ENCODE assay signal across 9 cellular contexts in the genomic region with DNA sequence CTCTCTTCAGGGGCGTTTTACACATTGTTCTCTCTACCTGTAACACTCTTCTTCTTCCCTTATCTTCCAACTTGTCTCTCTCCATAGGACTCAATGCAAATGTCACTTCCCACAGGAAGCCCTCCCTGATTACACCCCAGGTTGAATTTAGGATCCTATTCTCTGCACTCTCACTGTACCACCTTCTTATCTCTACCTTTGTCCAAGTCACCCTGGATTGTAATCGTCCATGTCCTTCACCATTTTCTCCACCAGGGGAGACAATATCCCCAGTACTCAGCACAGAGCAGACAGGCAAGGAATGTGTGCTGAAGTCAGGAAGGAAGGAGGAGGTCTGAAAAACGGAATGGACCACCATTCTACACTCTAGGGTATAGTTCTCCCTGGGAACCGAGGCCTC. TPM values are rescaled to one million over a fixed set of nuclear protein-coding genes. Genes with fewer than 3 reads are reported as not detected.
DNase-seq lines count a peak whose midpoint lies in the region; ATAC-seq and TF ChIP-seq lines count a peak whose summit lies in the region.
"Had no signal": no experiment of that assay in that cellular context is flagged by ENCODE, and none has a peak within 500 bp of the region (broad histone marks: within the 10 kb centered on the region; RNA-seq: fewer than 3 reads in every experiment).

No MANE protein-coding gene starts in this region.

- H4K5ac ChIP-seq in IMR-90 (ENCODE audit: low read depth, low read length) = no peak overlapping the region

- H3K4me2 ChIP-seq in IMR-90 (ENCODE audit: low read depth, low read length) (no peak overlapping the region), mesenchymal stem cell (ENCODE audit: low read length, poor library complexity, severe bottlenecking) (no peak overlapping the region)

- POLR2A ChIA-PET in IMR-90 (lab: Charles Lee; ENCODE audit: unreplicated experiment) = no interaction called here
- POLR2A ChIA-PET in activated CD4-positive, alpha-beta T cell treated with anti-CD3 and anti-CD28 coated beads, Interleukin-2, amount 10 ng/mL, durations not matched to agents 7 days and 5 days (lab: Charles Lee) = no interaction called here

- intact Hi-C loops in IMR-90 (cut with micrococcal nuclease) (no loop called here), sigmoid colon (cut with DNase I) (no loop called here)

- TF ChIP-seq RAD21 in IMR-90 (IDR thresholded peaks at IDR 0.05; ENCODE audit: low read length) = 0 out of 2 replicates have a peak, but pooled peaks have one; percentile 17

- H3K27ac ChIP-seq in IMR-90 (ENCODE audit: insufficient read depth, low read length) (no peak overlapping the region), brain microvascular endothelial cell (no peak overlapping the region), mesenchymal stem cell (ENCODE audit: low read length, poor library complexity, severe bottlenecking) (no peak overlapping the region), sigmoid colon (no peak overlapping the region)

- H3K4me1 ChIP-seq in IMR-90 (ENCODE audit: control insufficient read depth, insufficient read depth, low read length) (no peaks in the 10 kb centered on the region), mesenchymal stem cell (ENCODE audit: control insufficient read depth, insufficient read depth, low read depth, low read length) (no peaks in the 10 kb centered on the region), sigmoid colon (no peaks in the 10 kb centered on the region)

- H3K9ac ChIP-seq in IMR-90 (ENCODE audit: low read depth, low read length) = no peak overlapping the region
- H3K9ac ChIP-seq in mesenchymal stem cell (ENCODE audit: low read length) = no peak overlapping the region

- H3K4me3 ChIP-seq in IMR-90 (ENCODE audit: insufficient read depth, low read depth, low read length) = no peak overlapping the region
- H3K4me3 ChIP-seq in brain microvascular endothelial cell (ENCODE audit: low read depth, low read length) = no peak overlapping the region
- H3K4me3 ChIP-seq in mesenchymal stem cell (ENCODE audit: insufficient read depth in 1 of 2, low read depth in 1 of 2, low read length in 2 of 2) = no peak overlapping the region
- no peak overlapping the region for H3K4me3 ChIP-seq in sigmoid colon

- H2BK15ac ChIP-seq in IMR-90 (ENCODE audit: low read depth, low read length) (no peak overlapping the region), mesenchymal stem cell (ENCODE audit: low read depth, poor library complexity, severe bottlenecking) (no peak overlapping the region)

- no peak overlapping the region for H2BK12ac ChIP-seq in mesenchymal stem cell (ENCODE audit: low read length in 2 of 2)

- peak; percentile 67 for ATAC-seq in IMR-90 (ENCODE audit: low read depth)

- no peak overlapping the region for H2BK120ac ChIP-seq in IMR-90 (ENCODE audit: low read depth, low read length)
- H2BK120ac ChIP-seq in mesenchymal stem cell (ENCODE audit: low read depth, low read length) = no peak overlapping the region

- H3K9me1 ChIP-seq in IMR-90 (ENCODE audit: insufficient read depth, low read length) = no peaks in the 10 kb centered on the region

- H3K4me3 Mint-ChIP-seq in activated CD4-positive, alpha-beta T cell treated with anti-CD3 and anti-CD28 coated beads, Interleukin-2, amount 10 ng/mL, durations not matched to agents 7 days and 5 days = no peak overlapping the region
- H3K4me3 Mint-ChIP-seq: activated CD4-positive, alpha-beta T cell treated with anti-CD3 and anti-CD28 coated beads, Interleukin-2, amount 10 ng/mL, durations not matched to agents 24 days and 14 days had no signal

- H3K14ac ChIP-seq in IMR-90 (replicated peaks; ENCODE audit: low read depth, low read length) (no peak overlapping the region), mesenchymal stem cell (ENCODE audit: low read length in 2 of 2) (no peak overlapping the region)

- dilution Hi-C loops in IMR-90 (cut with HindIII; ENCODE audit: low sequenced_read_pairs, unreplicated experiment) = no loop called here

- no peak for TF ChIP-seq EP300 in sigmoid colon (IDR thresholded peaks at IDR 0.05)

- TF ChIP-seq POLR2A in IMR-90 (IDR thresholded peaks at IDR 0.05; ENCODE audit: low read depth, low read length) (no peak), sigmoid colon (IDR thresholded peaks at IDR 0.05) (no peak)

- no peaks in the 10 kb centered on the region for H3K4me1 Mint-ChIP-seq in activated CD4-positive, alpha-beta T cell treated with anti-CD3 and anti-CD28 coated beads, Interleukin-2, amount 10 ng/mL, durations not matched to agents 7 days and 5 days
- H3K4me1 Mint-ChIP-seq: activated CD4-positive, alpha-beta T cell treated with anti-CD3 and anti-CD28 coated beads, Interleukin-2, amount 10 ng/mL, durations not matched to agents 24 days and 14 days had no signal

- H2BK20ac ChIP-seq in IMR-90 (ENCODE audit: low read depth, low read length) = no peak overlapping the region

- in situ Hi-C loops in IMR-90 (cut with MboI; ENCODE audit: low sequenced_read_pairs) (no loop called here), brain microvascular endothelial cell (cut with HindIII; ENCODE audit: low pct_ligation_motif_present, low sequenced_read_pairs) (no loop called here)

- H2BK5ac ChIP-seq in IMR-90 (ENCODE audit: low read depth, low read length, poor library complexity, severe bottlenecking) (no peak overlapping the region), mesenchymal stem cell (ENCODE audit: low read depth, low read length, poor library complexity, severe bottlenecking) (no peak overlapping the region)

- H3K18ac ChIP-seq in IMR-90 (ENCODE audit: low read depth, low read length) = no peak overlapping the region
- no peak overlapping the region for H3K18ac ChIP-seq in mesenchymal stem cell (ENCODE audit: low read depth in 1 of 2, low read length in 2 of 2)

- no peak overlapping the region for H2AFZ ChIP-seq in IMR-90 (replicated peaks; ENCODE audit: low read length, poor library complexity)
- H2AFZ ChIP-seq in mesenchymal stem cell (ENCODE audit: low read depth, low read length) = no peak overlapping the region

- no peak overlapping the region for H3K4ac ChIP-seq in IMR-90 (ENCODE audit: low read depth, low read length)
- H3K4ac ChIP-seq in mesenchymal stem cell (ENCODE audit: low read depth in 1 of 2, low read length in 2 of 2) = no peak overlapping the region

- H4K8ac ChIP-seq in IMR-90 (ENCODE audit: low read depth in 2 of 2, low read length in 2 of 2) = no peak overlapping the region
- no peak overlapping the region for H4K8ac ChIP-seq in mesenchymal stem cell (ENCODE audit: low read length)

- no peaks in the 10 kb centered on the region for H3K9me3 Mint-ChIP-seq in activated CD4-positive, alpha-beta T cell treated with anti-CD3 and anti-CD28 coated beads, Interleukin-2, amount 10 ng/mL, durations not matched to agents 7 days and 5 days

- peaks cover 12% of the 10 kb centered on the region for H3K27me3 Mint-ChIP-seq in activated CD4-positive, alpha-beta T cell treated with anti-CD3 and anti-CD28 coated beads, Interleukin-2, amount 10 ng/mL, durations not matched to agents 7 days and 5 days

- no peak overlapping the region for H3K23ac ChIP-seq in IMR-90 (ENCODE audit: low read depth, low read length)
- H3K23ac ChIP-seq in mesenchymal stem cell (ENCODE audit: low read length in 2 of 2) = no peak overlapping the region

- H3K79me1 ChIP-seq in IMR-90 (ENCODE audit: low read depth in 1 of 2, low read length in 2 of 2) = no peaks in the 10 kb centered on the region
- no peaks in the 10 kb centered on the region for H3K79me1 ChIP-seq in mesenchymal stem cell (replicated peaks; ENCODE audit: low read length, poor library complexity, severe bottlenecking)

- no peaks in the 10 kb centered on the region for H3K36me3 ChIP-seq in IMR-90 (ENCODE audit: control insufficient read depth, insufficient read depth, low read length)
- H3K36me3 ChIP-seq in brain microvascular endothelial cell (replicated peaks) = no peaks in the 10 kb centered on the region
- no peaks in the 10 kb centered on the region for H3K36me3 ChIP-seq in mesenchymal stem cell (ENCODE audit: control insufficient read depth in 1 of 2, insufficient read depth in 2 of 2, low read depth in 1 of 2, low read length in 2 of 2)
- no peaks in the 10 kb centered on the region for H3K36me3 ChIP-seq in sigmoid colon

- no TSS peak for BruUV-seq in IMR-90 (replicated peaks; lab: Mats Ljungman, UMichigan)

- WGBS in IMR-90 (ENCODE audit: extremely low coverage in 2 of 2, insufficient read length in 1 of 2), 2 experiments = no CpG with 5 or more reads among the region's 4 CpGs
- WGBS in mesenchymal stem cell = 24% methylated on average over 4 of the region's 4 CpGs
- WGBS in sigmoid colon, 2 donors = 24 to 27% methylated on average over 4 of the region's 4 CpGs

- H3K56ac ChIP-seq in IMR-90 (ENCODE audit: extremely low read depth, insufficient read depth, low read length) = no peak overlapping the region

- H4K91ac ChIP-seq in IMR-90 (ENCODE audit: insufficient read depth, low read depth, low read length) = no peak overlapping the region
- no peak overlapping the region for H4K91ac ChIP-seq in mesenchymal stem cell (ENCODE audit: low read length)

- H3K27ac Mint-ChIP-seq in activated CD4-positive, alpha-beta T cell treated with anti-CD3 and anti-CD28 coated beads, Interleukin-2, amount 10 ng/mL, durations not matched to agents 7 days and 5 days = no peak overlapping the region
- H3K27ac Mint-ChIP-seq: activated CD4-positive, alpha-beta T cell treated with anti-CD3 and anti-CD28 coated beads, Interleukin-2, amount 10 ng/mL, durations not matched to agents 24 days and 14 days had no signal

- CTCF ChIA-PET in IMR-90 (lab: Yijun Ruan, JAX) = no interaction called here
- CTCF ChIA-PET in activated CD4-positive, alpha-beta T cell treated with anti-CD3 and anti-CD28 coated beads, Interleukin-2, amount 10 ng/mL, durations not matched to agents 7 days and 5 days (lab: Charles Lee) = no interaction called here

- H3K36me3 Mint-ChIP-seq in activated CD4-positive, alpha-beta T cell treated with anti-CD3 and anti-CD28 coated beads, Interleukin-2, amount 10 ng/mL, durations not matched to agents 7 days and 5 days (ENCODE audit: low read depth) = no peaks in the 10 kb centered on the region

- H3K27me3 ChIP-seq in IMR-90 (ENCODE audit: control insufficient read depth, insufficient read depth, low read length) (peaks cover 10% of the 10 kb centered on the region), brain microvascular endothelial cell (replicated peaks) (no peaks in the 10 kb centered on the region), mesenchymal stem cell (ENCODE audit: control insufficient read depth in 1 of 2, insufficient read depth in 1 of 2, low read length in 2 of 2) (peaks cover 0 to 63% of the 10 kb centered on the region in 2 experiments), sigmoid colon (peaks cover 0 to 41% (median 5%) of the 10 kb centered on the region in 3 donors)

- peak overlapping the region; percentile 40 for H2AK9ac ChIP-seq in IMR-90 (replicated peaks; ENCODE audit: low read depth, low read length, poor library complexity)

- DNase-seq in ELR (ENCODE audit: low read depth) (peak; percentile 29), IMR-90 (no peak), brain microvascular endothelial cell (peak; percentile 4), mesenchymal stem cell (peak; percentile 7), COR-L47 (lab: John Stamatoyannopoulos, UW) (no peak), sigmoid colon (no peak)
- no peak for DNase-seq in activated CD4-positive, alpha-beta T cell treated with anti-CD3 and anti-CD28 coated beads, Interleukin-2, amount 10 ng/mL, durations not matched to agents 7 days and 5 days
- DNase-seq in stimulated activated naive CD4-positive, alpha-beta T cell treated with Interleukin-2 at 50 U/mL for 16 hours (lab: John Stamatoyannopoulos, UW) = no peak
- DNase-seq: activated CD4-positive, alpha-beta T cell treated with anti-CD3 and anti-CD28 coated beads, Interleukin-2, amount 10 ng/mL, durations not matched to agents 24 days and 14 days had no signal

- no peaks in the 10 kb centered on the region for H3K9me3 ChIP-seq in IMR-90 (ENCODE audit: control insufficient read depth, insufficient read depth, low read length)
- H3K9me3 ChIP-seq in mesenchymal stem cell (ENCODE audit: control insufficient read depth, low read length) = no peaks in the 10 kb centered on the region
- H3K9me3 ChIP-seq in sigmoid colon = no peaks in the 10 kb centered on the region

- H4K20me1 ChIP-seq in IMR-90 (ENCODE audit: insufficient read depth, low read length) = no peaks in the 10 kb centered on the region

- H2AK5ac ChIP-seq in IMR-90 (ENCODE audit: low read depth, low read length) = no peak overlapping the region
- no peak overlapping the region for H2AK5ac ChIP-seq in mesenchymal stem cell (ENCODE audit: low read length, severe bottlenecking)

- TF ChIP-seq CTCF in IMR-90 (conservative IDR thresholded peaks at IDR 0.05; ENCODE audit: low read depth, low read length) (peak; percentile 31), brain microvascular endothelial cell (IDR thresholded peaks at IDR 0.05; ENCODE audit: low read depth, low read length, missing control alignments) (peak; percentile 47), sigmoid colon (IDR thresholded peaks at IDR 0.05) (no peak)

RNA-seq across cellular contexts. Expression of gene C16orf82, which starts 14.1 kb away (rescaled TPM):
- not detected in 2 replicates for total RNA-seq in IMR-90 (2012; rRNA removed)
- polyA plus RNA-seq in IMR-90 (2012; rRNA removed) = not detected in 2 replicates
- polyA plus RNA-seq in IMR-90 (2012; cell fraction: cytosol; rRNA removed) = not detected in 2 replicates
- not detected in 2 replicates for polyA plus RNA-seq in IMR-90 (2012; cell fraction: nucleus; rRNA removed; ENCODE audit: low replicate concordance)
- not detected for polyA plus RNA-seq in mesenchymal stem cell (2013, experiment 1 of 2)
- not detected for polyA plus RNA-seq in mesenchymal stem cell (2013, experiment 2 of 2)
- not detected for total RNA-seq in sigmoid colon
- polyA plus RNA-seq in sigmoid colon = not detected
- total RNA-seq in activated CD4-positive, alpha-beta T cell treated with anti-CD3 and anti-CD28 coated beads, Interleukin-2, amount 10 ng/mL, durations not matched to agents 7 days and 5 days = not detected
- total RNA-seq: activated CD4-positive, alpha-beta T cell treated with anti-CD3 and anti-CD28 coated beads, Interleukin-2, amount 10 ng/mL, durations not matched to agents 24 days and 14 days had no signal

Comparison
In these comparisons a context has a peak if more than half of its experiments do, and no peak if none do; other contexts are left out.
1. DNase-seq: peak in ELR (single experiment), brain microvascular endothelial cell (single experiment) and mesenchymal stem cell (single experiment); none in IMR-90 (single experiment), COR-L47 (single experiment), sigmoid colon (single experiment), activated CD4-positive, alpha-beta T cell treated with anti-CD3 and anti-CD28 coated beads, Interleukin-2, amount 10 ng/mL, durations not matched to agents 7 days and 5 days (single experiment) and stimulated activated naive CD4-positive, alpha-beta T cell treated with Interleukin-2 at 50 U/mL for 16 hours (single experiment).
2. CTCF ChIP-seq: peak in IMR-90 (single experiment) and brain microvascular endothelial cell (single experiment); none in sigmoid colon (0 of 4).